ENCODE assay signal across 1 cellular context in genomic region chr14:66508547-66508845, GRCh38.
TF ChIP-seq lines count a peak whose summit lies in the region.

No MANE protein-coding gene starts in this region.

TF ChIP-seq in HepG2, 621 proteins besides CTCF, POLR2A, EP300 and RAD21 (continued from another document and continues in another):
- TF ChIP-seq ELK4 (CRISPR knock-in tag; IDR thresholded peaks at IDR 0.05; ENCODE audit: borderline replicate concordance) (no peak), TCF12 (IDR thresholded peaks at IDR 0.05) (no peak), TCF12 (CRISPR knock-in tag; IDR thresholded peaks at IDR 0.05) (0 out of 2 replicates have a peak, but pooled peaks have one; percentile 46), CREBL2 (CRISPR knock-in tag; IDR thresholded peaks at IDR 0.05; ENCODE audit: borderline replicate concordance) (no peak), PATZ1 (CRISPR knock-in tag; IDR thresholded peaks at IDR 0.05) (no peak), KLF11 (CRISPR knock-in tag; IDR thresholded peaks at IDR 0.05) (no peak), ZNF703 (CRISPR knock-in tag; IDR thresholded peaks at IDR 0.05; ENCODE audit: borderline replicate concordance) (no peak), REPIN1 (CRISPR knock-in tag; IDR thresholded peaks at IDR 0.05; ENCODE audit: borderline replicate concordance, low read depth) (0 out of 2 replicates have a peak, but pooled peaks have one; percentile 2), PTBP1 (IDR thresholded peaks at IDR 0.05; ENCODE audit: low read depth, low read length, poor library complexity, severe bottlenecking) (no peak), ZNF18 (CRISPR knock-in tag; IDR thresholded peaks at IDR 0.05; ENCODE audit: insufficient replicate concordance) (no peak), ESRRA (CRISPR knock-in tag; IDR thresholded peaks at IDR 0.05; ENCODE audit: low read depth) (no peak), MBNL3 (CRISPR knock-in tag; conservative IDR thresholded peaks at IDR 0.05) (no peak), RERE (CRISPR knock-in tag; IDR thresholded peaks at IDR 0.05; ENCODE audit: low read depth) (no peak), USF2 (IDR thresholded peaks at IDR 0.05; ENCODE audit: low read depth, low read length) (no peak), USF2 (CRISPR knock-in tag; IDR thresholded peaks at IDR 0.05; ENCODE audit: borderline replicate concordance) (no peak), SP140L (CRISPR knock-in tag; IDR thresholded peaks at IDR 0.05; ENCODE audit: borderline replicate concordance) (no peak), HNRNPL (IDR thresholded peaks at IDR 0.05; ENCODE audit: low read depth, low read length) (no peak), ZNF24 (IDR thresholded peaks at IDR 0.05) (no peak), ARID2 (CRISPR knock-in tag; IDR thresholded peaks at IDR 0.05; ENCODE audit: borderline replicate concordance) (no peak), HCFC1 (IDR thresholded peaks at IDR 0.05; ENCODE audit: low read depth, low read length) (no peak), NBN (conservative IDR thresholded peaks at IDR 0.05) (no peak), SSRP1 (CRISPR knock-in tag; IDR thresholded peaks at IDR 0.05) (no peak), HNF4A (CRISPR knock-in tag; IDR thresholded peaks at IDR 0.05) (no peak), ZNF672 (CRISPR knock-in tag; IDR thresholded peaks at IDR 0.05) (0 out of 2 replicates have a peak, but pooled peaks have one; percentile 54), BCLAF1 (IDR thresholded peaks at IDR 0.05) (no peak), KLF12 (CRISPR knock-in tag; IDR thresholded peaks at IDR 0.05; ENCODE audit: borderline replicate concordance) (no peak), AHDC1 (CRISPR knock-in tag; IDR thresholded peaks at IDR 0.05; ENCODE audit: borderline replicate concordance) (no peak), SP2 (CRISPR knock-in tag; IDR thresholded peaks at IDR 0.05) (no peak), ZNF337 (CRISPR knock-in tag; IDR thresholded peaks at IDR 0.05; ENCODE audit: borderline replicate concordance, low read depth) (no peak), AGO2 (optimal IDR thresholded peaks at IDR 0.05; ENCODE audit: low read depth, low read length) (peak; percentile 36), LCORL (IDR thresholded peaks at IDR 0.05) (no peak), LCORL (CRISPR knock-in tag; IDR thresholded peaks at IDR 0.05) (no peak), BRD4 (CRISPR knock-in tag; IDR thresholded peaks at IDR 0.05) (no peak), BORCS8-MEF2B (CRISPR knock-in tag; IDR thresholded peaks at IDR 0.05) (no peak), NFKBIZ (CRISPR knock-in tag; IDR thresholded peaks at IDR 0.05) (no peak), HBP1 (CRISPR knock-in tag; IDR thresholded peaks at IDR 0.05; ENCODE audit: low read depth) (no peak), ZBTB20 (CRISPR knock-in tag; IDR thresholded peaks at IDR 0.05; ENCODE audit: borderline replicate concordance, low read depth) (no peak), AHR (CRISPR knock-in tag; IDR thresholded peaks at IDR 0.05) (no peak)
